ENCODE assay signal across 12 cellular contexts in the genomic region with DNA sequence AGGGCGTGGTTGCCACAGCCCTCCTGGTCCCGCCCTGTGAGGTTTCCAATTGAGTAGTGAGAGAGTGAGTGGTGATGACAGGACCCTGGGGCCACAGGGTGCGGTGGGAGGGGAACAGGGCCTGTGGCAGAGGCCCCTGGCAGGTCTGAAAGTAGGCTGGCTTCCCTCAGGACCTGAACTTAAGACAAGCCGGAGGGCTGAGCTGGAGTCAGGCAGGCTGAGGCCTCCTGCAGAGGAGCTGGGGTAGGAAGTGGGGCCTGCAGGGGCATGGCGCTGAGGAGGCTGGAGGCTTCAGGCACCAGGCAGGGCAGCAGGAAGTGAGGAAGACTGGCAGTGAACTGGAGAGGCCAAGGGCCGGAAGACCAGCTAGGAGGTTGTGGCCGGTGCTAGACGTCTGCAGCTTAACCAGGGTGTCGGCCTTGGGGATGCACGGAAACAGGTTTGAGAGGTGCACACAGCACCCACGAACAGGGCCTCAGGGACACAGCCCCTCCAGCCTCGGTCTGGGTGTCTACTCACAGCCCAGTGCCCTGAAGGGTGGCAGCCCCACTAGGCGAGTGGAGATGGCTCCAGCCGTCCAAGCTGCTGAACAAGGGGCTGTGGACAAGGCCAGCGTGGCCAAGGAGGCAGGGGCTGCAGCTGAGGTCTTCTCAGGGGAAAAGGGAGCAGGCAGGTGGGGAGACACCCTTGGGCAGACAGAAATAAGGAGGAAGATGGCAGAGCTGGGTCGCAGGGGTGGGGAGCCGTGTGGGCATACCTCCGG. TPM values are rescaled to one million over a fixed set of nuclear protein-coding genes. Genes with fewer than 3 reads are reported as not detected.
DNase-seq lines count a peak whose midpoint lies in the region; ATAC-seq lines count a peak whose summit lies in the region.
"Had no signal": no experiment of that assay in that cellular context is flagged by ENCODE, and none has a peak within 500 bp of the region (broad histone marks: within the 10 kb centered on the region; RNA-seq: fewer than 3 reads in every experiment).

No MANE protein-coding gene starts in this region.

- intact Hi-C loops in sciatic nerve (cut with DNase I) = no loop called here

- peak overlapping the region; percentile 85 to 98 (median 97) for H3K27ac Mint-ChIP-seq in CD8-positive, alpha-beta memory T cell
- H3K27ac Mint-ChIP-seq in T-cell = peak overlapping the region; percentile 91 to 96
- peak overlapping the region; percentile 68 to 88 for H3K27ac Mint-ChIP-seq in activated naive CD4-positive, alpha-beta T cell treated with anti-CD3 and anti-CD28 coated beads, Interleukin-2, amount 50 U/mL, for 72 hours
- H3K27ac Mint-ChIP-seq: activated B cell treated with CpG ODN at 0.5 μM for 24 hours had no signal

- no peaks in the 10 kb centered on the region for H3K36me3 ChIP-seq in CD8-positive, alpha-beta memory T cell (ENCODE audit: insufficient read depth, low read length)
- H3K36me3 ChIP-seq: neutrophil had no signal

- no peaks in the 10 kb centered on the region for H3K27me3 Mint-ChIP-seq in CD8-positive, alpha-beta memory T cell
- no peaks in the 10 kb centered on the region for H3K27me3 Mint-ChIP-seq in T-cell

- peaks cover 54 to 63% (median 61%) of the 10 kb centered on the region in 3 donors for H3K4me1 Mint-ChIP-seq in CD8-positive, alpha-beta memory T cell
- H3K4me1 Mint-ChIP-seq in T-cell = peaks cover 48 to 54% (median 52%) of the 10 kb centered on the region in 3 donors

- peak overlapping the region; percentile 41 for H3K27ac ChIP-seq in CD8-positive, alpha-beta memory T cell (ENCODE audit: low read depth, low read length)
- H3K27ac ChIP-seq: neutrophil had no signal

- peaks cover 54% of the 10 kb centered on the region for H3K4me1 ChIP-seq in CD8-positive, alpha-beta memory T cell (ENCODE audit: insufficient read depth, low read length)

- POLR2A ChIA-PET in CD8-positive, alpha-beta memory T cell (lab: Charles Lee) = interaction anchor here (0.7 to 2.2 kb wide), 6 partner anchors 13 to 91 kb away, joined by 4 to 15 read pairs (median 7); a partner anchor contains a TSS
- POLR2A ChIA-PET in T-cell (lab: Charles Lee) = interaction anchor here in 1 of 2 donors (1.0 kb wide), 1 partner anchor 49 kb away, joined by 3 read pairs; no protein-coding TSS in a partner anchor

- CTCF ChIA-PET in CD8-positive, alpha-beta memory T cell (lab: Charles Lee) = interaction anchor here (0.8 to 7.6 kb wide), 13 partner anchors 10 to 103 kb away, joined by 3 to 88 read pairs (median 5); a partner anchor contains a TSS
- CTCF ChIA-PET in T-cell (lab: Charles Lee) = interaction anchor here in 1 of 2 donors (0.6 to 1.0 kb wide), 3 partner anchors 14 to 185 kb away, joined by 3 to 6 read pairs (median 3); no protein-coding TSS in a partner anchor

- no peaks in the 10 kb centered on the region for H3K27me3 ChIP-seq in CD8-positive, alpha-beta memory T cell (ENCODE audit: insufficient read depth, low read length, poor library complexity, severe bottlenecking)

- H3K4me3 Mint-ChIP-seq in CD8-positive, alpha-beta memory T cell = peak overlapping the region; percentile 35 to 88 (median 80)
- peak overlapping the region; percentile 60 to 66 (median 62) for H3K4me3 Mint-ChIP-seq in T-cell
- H3K4me3 Mint-ChIP-seq: activated B cell treated with CpG ODN at 0.5 μM for 24 hours had no signal

- ATAC-seq in T-cell (replicated peaks in 1 of 4) (peak; percentile 34 to 48 (median 36)), HG02852 (IDR thresholded peaks at IDR 0.05; ENCODE audit: unreplicated experiment) (no peak), sciatic nerve (no peak)
- ATAC-seq in activated naive CD4-positive, alpha-beta T cell treated with anti-CD3 and anti-CD28 coated beads, Interleukin-2, amount 50 U/mL, for 72 hours = peak; percentile 68 to 92
- ATAC-seq: Panc1 had no signal

- no peaks in the 10 kb centered on the region for H3K9me3 Mint-ChIP-seq in CD8-positive, alpha-beta memory T cell
- no peaks in the 10 kb centered on the region for H3K9me3 Mint-ChIP-seq in T-cell
- H3K9me3 Mint-ChIP-seq in activated naive CD4-positive, alpha-beta T cell treated with anti-CD3 and anti-CD28 coated beads, Interleukin-2, amount 50 U/mL, for 72 hours = no peaks in the 10 kb centered on the region
- H3K9me3 Mint-ChIP-seq: activated B cell treated with CpG ODN at 0.5 μM for 24 hours had no signal

- H3K9me3 ChIP-seq in CD8-positive, alpha-beta memory T cell (ENCODE audit: low read length) = no peaks in the 10 kb centered on the region
- H3K9me3 ChIP-seq: neutrophil had no signal

- DNase-seq in CD8-positive, alpha-beta memory T cell = peak in 4 of 5 donors; percentile 11 to 59 (median 22)
- DNase-seq in T-cell (peak in 5 of 34 experiments; percentile 10 to 33 (median 15)), sciatic nerve (ENCODE audit: low spot score) (no peak), NCI-H1436 (lab: John Stamatoyannopoulos, UW) (no peak), SW 1271 (lab: John Stamatoyannopoulos, UW) (no peak)
- peak in 1 of 2 donors; percentile 62 for DNase-seq in activated naive CD4-positive, alpha-beta T cell treated with anti-CD3 and anti-CD28 coated beads, Interleukin-2, amount 50 U/mL, for 72 hours (ENCODE audit: low spot score in 2 of 2)
- DNase-seq in stimulated activated CD4-positive, alpha-beta T cell treated with anti-CD3 and anti-CD28 coated beads, Interleukin-1b, Interleukin-23, amount 100 ng/mL, for 24 hours (ENCODE audit: low read depth in 4 of 4, low spot score in 1 of 4) = peak in 3 of 4 experiments; percentile 22 to 64 (median 37)
- DNase-seq: activated B cell treated with CpG ODN at 0.5 μM for 24 hours, NCI-H2029 had no signal

- H3K4me3 ChIP-seq in CD8-positive, alpha-beta memory T cell (ENCODE audit: low read length) = peak overlapping the region; percentile 1

- H3K36me3 Mint-ChIP-seq in CD8-positive, alpha-beta memory T cell = no peaks in the 10 kb centered on the region
- H3K36me3 Mint-ChIP-seq in T-cell = no peaks in the 10 kb centered on the region
- H3K36me3 Mint-ChIP-seq in activated naive CD4-positive, alpha-beta T cell treated with anti-CD3 and anti-CD28 coated beads, Interleukin-2, amount 50 U/mL, for 72 hours = no peaks in the 10 kb centered on the region

RNA-seq across cellular contexts. Expression of a gene that starts 17.8 kb away (rescaled TPM):
- total RNA-seq in CD8-positive, alpha-beta memory T cell = 100 to 1,000 TPM; 150 to 156 TPM
- polyA plus RNA-seq in CD8-positive, alpha-beta memory T cell = 145 TPM
- total RNA-seq in T-cell = 10 to 100 TPM; 43.7 to 59.6 (median 55.5) TPM
- total RNA-seq in activated naive CD4-positive, alpha-beta T cell treated with anti-CD3 and anti-CD28 coated beads, Interleukin-2, amount 50 U/mL, for 72 hours = 10 to 100 TPM; 83.7 to 90.7 TPM
- 40.0 TPM for total RNA-seq in sciatic nerve

RNA-seq across cellular contexts. Expression of a gene that starts 41.4 kb away (rescaled TPM):
- 10 to 100 TPM; 21.3 to 23.0 TPM for total RNA-seq in CD8-positive, alpha-beta memory T cell
- 57.7 TPM for polyA plus RNA-seq in CD8-positive, alpha-beta memory T cell
- total RNA-seq in T-cell (10 to 100 TPM; 13.2 to 42.6 (median 34.5) TPM), sciatic nerve (30.4 TPM)
- 10 to 100 TPM; 24.3 to 29.7 TPM for total RNA-seq in activated naive CD4-positive, alpha-beta T cell treated with anti-CD3 and anti-CD28 coated beads, Interleukin-2, amount 50 U/mL, for 72 hours

Comparison
In these comparisons a context has a peak if more than half of its experiments do, and no peak if none do; other contexts are left out.
1. DNase-seq: peak in CD8-positive, alpha-beta memory T cell (4 of 5) and stimulated activated CD4-positive, alpha-beta T cell treated with anti-CD3 and anti-CD28 coated beads, Interleukin-1b, Interleukin-23, amount 100 ng/mL, for 24 hours (3 of 4); none in sciatic nerve (single experiment), NCI-H1436 (single experiment) and SW 1271 (0 of 2).
2. ATAC-seq: peak in T-cell (4 of 4) and activated naive CD4-positive, alpha-beta T cell treated with anti-CD3 and anti-CD28 coated beads, Interleukin-2, amount 50 U/mL, for 72 hours (2 of 2); none in HG02852 (single experiment) and sciatic nerve (single experiment).
3. Peak in every context shown above with its lines, with median percentiles within 50 percentile points of each other: H3K27ac Mint-ChIP-seq.